8 cellular contexts compared by ENCODE assay signal in the genomic region with DNA sequence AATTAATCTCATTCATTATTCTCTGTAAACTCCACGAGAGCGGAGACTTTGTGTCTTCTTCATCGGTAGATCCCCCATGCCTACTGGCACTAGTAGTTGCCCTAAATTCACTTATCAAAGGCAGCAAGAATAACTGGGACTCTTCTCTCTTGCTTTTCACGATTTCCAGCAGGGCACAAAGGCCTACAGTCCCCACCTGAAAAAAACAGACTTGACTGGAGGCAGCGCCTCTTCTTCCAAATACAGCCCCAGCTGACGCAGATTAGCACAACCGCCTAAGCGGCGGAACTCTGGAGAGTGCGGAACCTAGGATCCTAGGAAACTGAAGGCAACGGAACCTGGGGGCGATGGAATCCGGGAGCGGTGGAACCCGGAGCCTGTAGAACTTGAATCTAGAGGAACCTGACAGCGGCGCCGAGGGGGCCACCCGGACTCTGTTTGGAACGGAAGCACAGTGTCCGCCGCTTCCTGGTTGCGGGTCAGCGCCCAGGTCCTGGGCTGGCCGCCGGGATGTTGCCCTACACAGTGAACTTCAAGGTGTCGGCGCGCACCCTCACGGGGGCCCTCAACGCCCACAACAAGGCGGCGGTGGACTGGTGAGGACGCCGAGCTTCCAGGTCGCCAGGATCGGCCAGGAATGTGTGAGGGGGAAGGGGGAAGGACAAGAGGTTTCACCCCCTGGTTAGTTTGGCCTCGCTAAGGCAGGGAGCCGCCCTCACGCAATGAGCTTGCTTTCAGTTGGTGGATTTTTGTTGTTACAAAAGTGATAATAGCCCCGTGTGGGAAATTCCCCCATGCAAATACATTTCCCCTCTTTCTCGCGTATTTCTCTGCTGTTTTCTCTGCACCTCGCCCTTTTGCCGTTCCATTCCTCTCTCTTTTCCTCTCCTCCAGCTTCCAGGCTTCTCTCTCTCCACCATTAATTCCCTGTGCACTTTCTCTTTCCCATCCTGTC. TPM values are rescaled to one million over a fixed set of nuclear protein-coding genes. Genes with fewer than 3 reads are reported as not detected.
DNase-seq lines count a peak whose midpoint lies in the region; ATAC-seq and TF ChIP-seq lines count a peak whose summit lies in the region.

A gene with protein sequence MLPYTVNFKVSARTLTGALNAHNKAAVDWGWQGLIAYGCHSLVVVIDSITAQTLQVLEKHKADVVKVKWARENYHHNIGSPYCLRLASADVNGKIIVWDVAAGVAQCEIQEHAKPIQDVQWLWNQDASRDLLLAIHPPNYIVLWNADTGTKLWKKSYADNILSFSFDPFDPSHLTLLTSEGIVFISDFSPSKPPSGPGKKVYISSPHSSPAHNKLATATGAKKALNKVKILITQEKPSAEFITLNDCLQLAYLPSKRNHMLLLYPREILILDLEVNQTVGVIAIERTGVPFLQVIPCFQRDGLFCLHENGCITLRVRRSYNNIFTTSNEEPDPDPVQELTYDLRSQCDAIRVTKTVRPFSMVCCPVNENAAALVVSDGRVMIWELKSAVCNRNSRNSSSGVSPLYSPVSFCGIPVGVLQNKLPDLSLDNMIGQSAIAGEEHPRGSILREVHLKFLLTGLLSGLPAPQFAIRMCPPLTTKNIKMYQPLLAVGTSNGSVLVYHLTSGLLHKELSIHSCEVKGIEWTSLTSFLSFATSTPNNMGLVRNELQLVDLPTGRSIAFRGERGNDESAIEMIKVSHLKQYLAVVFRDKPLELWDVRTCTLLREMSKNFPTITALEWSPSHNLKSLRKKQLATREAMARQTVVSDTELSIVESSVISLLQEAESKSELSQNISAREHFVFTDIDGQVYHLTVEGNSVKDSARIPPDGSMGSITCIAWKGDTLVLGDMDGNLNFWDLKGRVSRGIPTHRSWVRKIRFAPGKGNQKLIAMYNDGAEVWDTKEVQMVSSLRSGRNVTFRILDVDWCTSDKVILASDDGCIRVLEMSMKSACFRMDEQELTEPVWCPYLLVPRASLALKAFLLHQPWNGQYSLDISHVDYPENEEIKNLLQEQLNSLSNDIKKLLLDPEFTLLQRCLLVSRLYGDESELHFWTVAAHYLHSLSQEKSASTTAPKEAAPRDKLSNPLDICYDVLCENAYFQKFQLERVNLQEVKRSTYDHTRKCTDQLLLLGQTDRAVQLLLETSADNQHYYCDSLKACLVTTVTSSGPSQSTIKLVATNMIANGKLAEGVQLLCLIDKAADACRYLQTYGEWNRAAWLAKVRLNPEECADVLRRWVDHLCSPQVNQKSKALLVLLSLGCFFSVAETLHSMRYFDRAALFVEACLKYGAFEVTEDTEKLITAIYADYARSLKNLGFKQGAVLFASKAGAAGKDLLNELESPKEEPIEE (plus strand): TSS at position 452 of the 955 bp plus-strand sequence. CDS start 59 bp downstream, at position 511.

- H3K4me1 ChIP-seq in upper lobe of left lung = peaks cover 14 to 31% (median 22%) of the 10 kb centered on the region in 4 donors

- peak within 1 kb of the TSS; percentile 61 to 85 (median 67) for H3K4me3 ChIP-seq in upper lobe of left lung

- TF ChIP-seq EP300 in upper lobe of left lung (IDR thresholded peaks at IDR 0.05) = no peak

- peak; percentile 95 for ATAC-seq in HG02840 (IDR thresholded peaks at IDR 0.05; ENCODE audit: low FRiP score, unreplicated experiment)
- ATAC-seq in left cardiac atrium = peak; percentile 99 to 100
- peak; percentile 100 for ATAC-seq in upper lobe of left lung (ENCODE audit: low FRiP score in 2 of 2)

- H3K9me3 ChIP-seq in upper lobe of left lung = no peaks in the 10 kb centered on the region

- peak in 3 of 4 donors; percentile 30 to 87 (median 85) for TF ChIP-seq POLR2A in upper lobe of left lung (IDR thresholded peaks at IDR 0.05)

- TF ChIP-seq CTCF in GM13977 (IDR thresholded peaks at IDR 0.05; ENCODE audit: extremely low read depth, insufficient read depth, missing control alignments) = no peak
- no peak for TF ChIP-seq CTCF in upper lobe of left lung (IDR thresholded peaks at IDR 0.05)

- peaks cover 0 to 23% (median 1%) of the 10 kb centered on the region in 4 donors for H3K36me3 ChIP-seq in upper lobe of left lung

- in situ Hi-C loops in GM13977 (cut with MboI; ENCODE audit: low pct_unique_long_range_greater_than_20kb, low sequenced_read_pairs, unreplicated experiment) = no loop called here

- H3K27me3 ChIP-seq in upper lobe of left lung = no peaks in the 10 kb centered on the region

- peak; percentile 70 for DNase-seq in GM13977 (ENCODE audit: low spot score)
- DNase-seq in NCI-H1436 (lab: John Stamatoyannopoulos, UW) = peak; percentile 82
- peak; percentile 79 for DNase-seq in amniotic stem cell (lab: John Stamatoyannopoulos, UW)
- peak; percentile 95 for DNase-seq in left cardiac atrium
- DNase-seq in posterior vena cava (ENCODE audit: low spot score) = peak; percentile 97
- peak; percentile 94 for DNase-seq in upper lobe of left lung

- 4 to 8% methylated on average over 24 to 45 of the region's 45 CpGs for WGBS in upper lobe of left lung, 2 donors

- intact Hi-C loops in T-helper 1 cell treated with Interleukin-12 subunit alpha and Interleukin-12 subunit beta and Interleukin-4 antibody, amounts not matched to agents 30 ng/mL and 1 ng/mL, for 36 hours (cut with micrococcal nuclease) = loop anchor here (1.0 to 5.0 kb wide), 5 partner anchors 92 to 1524 kb away; a partner anchor contains a TSS
- intact Hi-C loops in left cardiac atrium (cut with DNase I) = no loop called here
- intact Hi-C loops in posterior vena cava (cut with DNase I) = no loop called here

- peak within 1 kb of the TSS; percentile 79 to 92 (median 88) for H3K27ac ChIP-seq in upper lobe of left lung

RNA-seq across cellular contexts. Expression of the gene that starts here (rescaled TPM):
- 71.5 and 77.6 TPM in 2 replicates for total RNA-seq in T-helper 1 cell treated with Interleukin-12 subunit alpha and Interleukin-12 subunit beta and Interleukin-4 antibody, amounts not matched to agents 30 ng/mL and 1 ng/mL, for 36 hours
- total RNA-seq in left cardiac atrium (10 to 100 TPM; 17.6 to 19.2 TPM), posterior vena cava (10 to 100 TPM; 37.6 to 51.6 TPM), upper lobe of left lung (10 to 100 TPM; 35.6 to 69.1 (median 40.4) TPM)

Comparison
In these comparisons a context has a peak if more than half of its experiments do, and no peak if none do; other contexts are left out.
1. Peak in every context shown above with its lines: DNase-seq, ATAC-seq, H3K4me3 ChIP-seq and H3K27ac ChIP-seq.